8 cellular contexts compared by ENCODE assay signal in the genomic region with DNA sequence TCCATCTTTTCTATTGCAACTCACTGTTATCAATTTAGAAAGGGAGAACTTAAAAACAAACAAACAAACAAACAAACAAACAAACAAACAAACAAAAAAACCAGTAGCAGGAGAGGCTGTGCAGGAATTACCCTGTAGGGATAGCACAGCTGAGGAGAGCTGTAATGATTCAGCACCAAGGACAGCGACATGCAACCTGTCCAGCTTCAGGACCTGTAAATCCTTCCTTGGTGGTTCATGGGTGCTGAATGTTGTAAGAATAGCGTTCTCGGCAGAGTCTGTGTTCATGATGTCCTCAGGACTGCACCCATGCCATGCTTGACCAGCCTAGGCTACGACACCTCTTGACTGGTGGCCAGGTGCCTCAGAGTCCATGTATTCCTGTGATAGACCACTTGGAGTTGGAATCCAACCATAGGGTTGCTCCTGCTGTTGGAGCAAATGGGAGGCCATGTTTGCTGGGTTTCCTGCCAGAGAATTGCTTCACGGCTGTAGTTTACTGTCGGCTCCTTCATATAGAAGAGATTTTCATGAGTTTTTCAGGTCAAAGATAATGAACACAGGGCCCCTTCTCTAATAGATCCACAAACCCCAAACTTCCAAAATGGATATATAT.
DNase-seq lines count a peak whose midpoint lies in the region; ATAC-seq and TF ChIP-seq lines count a peak whose summit lies in the region.

No MANE protein-coding gene starts in this region.

- DNase-seq in 8988T: peak; percentile 21
- peak; percentile 65 for DNase-seq in GM20000 (ENCODE audit: low spot score)
- peak; percentile 63 for DNase-seq in SW480 (ENCODE audit: low spot score)
- DNase-seq in fibroblast of the conjunctiva (ENCODE audit: low read depth): peak; percentile 9
- peak; percentile 1 for DNase-seq in smooth muscle cell of the brain vasculature (ENCODE audit: low read depth, low spot score)
- DNase-seq in NCI-H510A (lab: John Stamatoyannopoulos, UW): no peak
- DNase-seq in activated CD8-positive, alpha-beta memory T cell treated with anti-CD3 and anti-CD28 coated beads, Interleukin-2, amount 50 U/mL, for 48 hours: no peak

- TF ChIP-seq CTCF in GM20000 (IDR thresholded peaks at IDR 0.05; ENCODE audit: extremely low read depth, missing control alignments): no peak

- ATAC-seq in HG03095 (IDR thresholded peaks at IDR 0.05; ENCODE audit: unreplicated experiment): no peak

Comparison
In these comparisons a context has a peak if more than half of its experiments do, and no peak if none do; other contexts are left out.
1. DNase-seq: peak in 8988T (single experiment), GM20000 (single experiment), SW480 (single experiment), fibroblast of the conjunctiva (single experiment) and smooth muscle cell of the brain vasculature (single experiment); none in NCI-H510A (single experiment) and activated CD8-positive, alpha-beta memory T cell treated with anti-CD3 and anti-CD28 coated beads, Interleukin-2, amount 50 U/mL, for 48 hours (single experiment).